38 cellular contexts compared by ENCODE assay signal in genomic region chr11:33819278-33819677, GRCh38.
"Had no signal": no experiment of that assay in that cellular context is flagged by ENCODE, and none has a peak within 500 bp of the region (broad histone marks: within the 10 kb centered on the region; RNA-seq: fewer than 3 reads in every experiment).

No MANE protein-coding gene starts in this region.

- H3K9me3 Mint-ChIP-seq: activated CD4-positive, alpha-beta memory T cell treated with anti-CD3 and anti-CD28 coated beads, Interleukin-2, amount 10 ng/mL, durations not matched to agents 7 days and 5 days; activated CD4-positive, alpha-beta T cell treated with anti-CD3 and anti-CD28 coated beads, Interleukin-2, amount 10 ng/mL, durations not matched to agents 7 days and 5 days; activated naive CD4-positive, alpha-beta T cell treated with anti-CD3 and anti-CD28 coated beads for 36 hours; activated naive CD4-positive, alpha-beta T cell treated with anti-CD3 and anti-CD28 coated beads, Interleukin-2, amount 50 U/mL, for 72 hours; activated naive CD8-positive, alpha-beta T cell treated with anti-CD3 and anti-CD28 coated beads for 36 hours; activated T-cell treated with anti-CD3 and anti-CD28 coated beads, Interleukin-2, amount 50 U/mL, for 4 hours; activated T-cell treated with anti-CD3 and anti-CD28 coated beads, Interleukin-2, amount 50 U/mL, for 72 hours; activated T-helper 1 cell treated with anti-CD3 and anti-CD28 coated beads, Interleukin-12 subunit alpha, Interleukin-12 subunit beta, Interleukin-2, Interleukin-4 antibody, amounts not matched to agents 30 ng/mL and 10 ng/mL and 1 ng/mL, durations not matched to agents 14 hours and 24 hours and 36 hours; activated T-helper 17 cell treated with anti-CD3 and anti-CD28 coated beads, Interleukin-2, amount 50 U/mL, for 72 hours; central memory CD8-positive, alpha-beta T cell; T-helper 1 cell treated with Interleukin-12 subunit alpha and Interleukin-12 subunit beta and Interleukin-4 antibody, amounts not matched to agents 30 μg/mL and 1 μg/mL, for 36 hours; T-helper 2 cell treated with Interferon-gamma antibody and Interleukin-4, amounts not matched to agents 5 μg/mL and 100 μg/mL, for 36 hours; WTC11 had no signal

- DNase-seq: activated CD4-positive, alpha-beta memory T cell treated with anti-CD3 and anti-CD28 coated beads, Interleukin-2, amount 10 ng/mL, durations not matched to agents 7 days and 5 days; activated CD4-positive, alpha-beta T cell treated with anti-CD3 and anti-CD28 coated beads for 1 hour; activated CD4-positive, alpha-beta T cell treated with anti-CD3 and anti-CD28 coated beads for 36 hours; activated CD4-positive, alpha-beta T cell treated with anti-CD3 and anti-CD28 coated beads for 48 hours; activated CD4-positive, alpha-beta T cell treated with anti-CD3 and anti-CD28 coated beads, Interleukin-2, amount 10 ng/mL, durations not matched to agents 7 days and 5 days; activated CD4-positive, alpha-beta T cell treated with anti-CD3 and anti-CD28 coated beads, Interleukin-2, amount 50 U/mL, for 48 hours; activated CD4-positive, CD25-positive, alpha-beta regulatory T cell; activated CD8-positive, alpha-beta memory T cell treated with anti-CD3 and anti-CD28 coated beads, Interleukin-2, amount 50 U/mL, for 4 hours; activated CD8-positive, alpha-beta T cell treated with anti-CD3 and anti-CD28 coated beads, Interleukin-2, amount 10 ng/mL, durations not matched to agents 7 days and 5 days; activated effector memory CD4-positive, alpha-beta T cell treated with anti-CD3 and anti-CD28 coated beads, Interleukin-2, amount 50 U/mL, for 16 hours; activated gamma-delta T cell treated with Interleukin-2 at 50 U/mL for 16 hours; activated naive CD4-positive, alpha-beta T cell; activated naive CD4-positive, alpha-beta T cell treated with anti-CD3 and anti-CD28 coated beads for 36 hours; activated naive CD4-positive, alpha-beta T cell treated with anti-CD3 and anti-CD28 coated beads, Interleukin-2, amount 50 U/mL, for 16 hours; activated naive CD8-positive, alpha-beta T cell treated with anti-CD3 and anti-CD28 coated beads for 36 hours; activated T-cell treated with anti-CD3 and anti-CD28 coated beads for 4 hours; activated T-cell treated with anti-CD3 and anti-CD28 coated beads, Interleukin-2, amount 50 U/mL, for 1 hour; activated T-cell treated with anti-CD3 and anti-CD28 coated beads, Interleukin-2, amount 50 U/mL, for 4 hours; activated T-cell treated with anti-CD3 and anti-CD28 coated beads, Interleukin-2, amount 50 U/mL, for 72 hours; adrenal gland; amniotic stem cell; aorta; body of pancreas; brain microvascular endothelial cell; cerebellar nuclear complex; SW 1271; T-helper 1 cell; T-helper 2 cell; T-helper 9 cell; WERI-Rb-1 had no signal

- H3K4me3 Mint-ChIP-seq: activated CD4-positive, alpha-beta memory T cell treated with anti-CD3 and anti-CD28 coated beads, Interleukin-2, amount 10 ng/mL, durations not matched to agents 7 days and 5 days; activated CD4-positive, alpha-beta T cell treated with anti-CD3 and anti-CD28 coated beads for 36 hours; activated CD4-positive, alpha-beta T cell treated with anti-CD3 and anti-CD28 coated beads, Interleukin-2, amount 10 ng/mL, durations not matched to agents 7 days and 5 days; activated CD8-positive, alpha-beta T cell treated with anti-CD3 and anti-CD28 coated beads, Interleukin-2, amount 10 ng/mL, durations not matched to agents 7 days and 5 days; activated naive CD4-positive, alpha-beta T cell treated with anti-CD3 and anti-CD28 coated beads for 36 hours; activated naive CD8-positive, alpha-beta T cell treated with anti-CD3 and anti-CD28 coated beads for 36 hours; activated T-cell treated with anti-CD3 and anti-CD28 coated beads, Interleukin-2, amount 50 U/mL, for 4 hours; activated T-cell treated with anti-CD3 and anti-CD28 coated beads, Interleukin-2, amount 50 U/mL, for 72 hours; activated T-helper 1 cell treated with anti-CD3 and anti-CD28 coated beads, Interleukin-12 subunit alpha, Interleukin-12 subunit beta, Interleukin-2, Interleukin-4 antibody, amounts not matched to agents 30 ng/mL and 10 ng/mL and 1 ng/mL, durations not matched to agents 14 hours and 24 hours and 36 hours; activated T-helper 17 cell treated with anti-CD3 and anti-CD28 coated beads, Interleukin-2, amount 50 U/mL, for 72 hours; central memory CD8-positive, alpha-beta T cell; T-helper 1 cell treated with Interleukin-12 subunit alpha and Interleukin-12 subunit beta and Interleukin-4 antibody, amounts not matched to agents 30 μg/mL and 1 μg/mL, for 36 hours; T-helper 2 cell treated with Interferon-gamma antibody and Interleukin-4, amounts not matched to agents 5 μg/mL and 100 μg/mL, for 36 hours; WTC11 had no signal

- H3K27me3 Mint-ChIP-seq: central memory CD8-positive, alpha-beta T cell had no signal

- H3K36me3 Mint-ChIP-seq: activated naive CD4-positive, alpha-beta T cell treated with anti-CD3 and anti-CD28 coated beads, Interleukin-2, amount 50 U/mL, for 72 hours; activated naive CD8-positive, alpha-beta T cell treated with anti-CD3 and anti-CD28 coated beads for 36 hours; WTC11 had no signal

- H3K27ac Mint-ChIP-seq: activated CD4-positive, alpha-beta memory T cell treated with anti-CD3 and anti-CD28 coated beads, Interleukin-2, amount 10 ng/mL, durations not matched to agents 7 days and 5 days; activated CD4-positive, alpha-beta T cell treated with anti-CD3 and anti-CD28 coated beads for 36 hours; activated CD4-positive, alpha-beta T cell treated with anti-CD3 and anti-CD28 coated beads, Interleukin-2, amount 10 ng/mL, durations not matched to agents 7 days and 5 days; activated CD8-positive, alpha-beta T cell treated with anti-CD3 and anti-CD28 coated beads, Interleukin-2, amount 10 ng/mL, durations not matched to agents 7 days and 5 days; activated naive CD4-positive, alpha-beta T cell treated with anti-CD3 and anti-CD28 coated beads for 36 hours; activated naive CD4-positive, alpha-beta T cell treated with anti-CD3 and anti-CD28 coated beads, Interleukin-2, amount 50 U/mL, for 72 hours; activated naive CD8-positive, alpha-beta T cell treated with anti-CD3 and anti-CD28 coated beads for 36 hours; activated T-cell treated with anti-CD3 and anti-CD28 coated beads, Interleukin-2, amount 50 U/mL, for 72 hours; activated T-helper 1 cell treated with anti-CD3 and anti-CD28 coated beads, Interleukin-12 subunit alpha, Interleukin-12 subunit beta, Interleukin-2, Interleukin-4 antibody, amounts not matched to agents 30 ng/mL and 10 ng/mL and 1 ng/mL, durations not matched to agents 14 hours and 24 hours and 36 hours; activated T-helper 17 cell treated with anti-CD3 and anti-CD28 coated beads, Interleukin-2, amount 50 U/mL, for 72 hours; T-helper 1 cell treated with Interleukin-12 subunit alpha and Interleukin-12 subunit beta and Interleukin-4 antibody, amounts not matched to agents 30 μg/mL and 1 μg/mL, for 36 hours; T-helper 2 cell treated with Interferon-gamma antibody and Interleukin-4, amounts not matched to agents 5 μg/mL and 100 μg/mL, for 36 hours; WTC11 had no signal

- H3K27ac ChIP-seq: adrenal gland, body of pancreas, brain microvascular endothelial cell, breast epithelium, WERI-Rb-1 had no signal

- H3K4me1 Mint-ChIP-seq: activated CD4-positive, alpha-beta memory T cell treated with anti-CD3 and anti-CD28 coated beads, Interleukin-2, amount 10 ng/mL, durations not matched to agents 7 days and 5 days; activated CD4-positive, alpha-beta T cell treated with anti-CD3 and anti-CD28 coated beads for 36 hours; activated CD4-positive, alpha-beta T cell treated with anti-CD3 and anti-CD28 coated beads, Interleukin-2, amount 10 ng/mL, durations not matched to agents 7 days and 5 days; activated naive CD8-positive, alpha-beta T cell treated with anti-CD3 and anti-CD28 coated beads for 36 hours; activated T-helper 17 cell treated with anti-CD3 and anti-CD28 coated beads, Interleukin-2, amount 50 U/mL, for 72 hours; central memory CD8-positive, alpha-beta T cell had no signal
